Comparison of ENCODE assay signal across 8 cellular contexts in the genomic region with DNA sequence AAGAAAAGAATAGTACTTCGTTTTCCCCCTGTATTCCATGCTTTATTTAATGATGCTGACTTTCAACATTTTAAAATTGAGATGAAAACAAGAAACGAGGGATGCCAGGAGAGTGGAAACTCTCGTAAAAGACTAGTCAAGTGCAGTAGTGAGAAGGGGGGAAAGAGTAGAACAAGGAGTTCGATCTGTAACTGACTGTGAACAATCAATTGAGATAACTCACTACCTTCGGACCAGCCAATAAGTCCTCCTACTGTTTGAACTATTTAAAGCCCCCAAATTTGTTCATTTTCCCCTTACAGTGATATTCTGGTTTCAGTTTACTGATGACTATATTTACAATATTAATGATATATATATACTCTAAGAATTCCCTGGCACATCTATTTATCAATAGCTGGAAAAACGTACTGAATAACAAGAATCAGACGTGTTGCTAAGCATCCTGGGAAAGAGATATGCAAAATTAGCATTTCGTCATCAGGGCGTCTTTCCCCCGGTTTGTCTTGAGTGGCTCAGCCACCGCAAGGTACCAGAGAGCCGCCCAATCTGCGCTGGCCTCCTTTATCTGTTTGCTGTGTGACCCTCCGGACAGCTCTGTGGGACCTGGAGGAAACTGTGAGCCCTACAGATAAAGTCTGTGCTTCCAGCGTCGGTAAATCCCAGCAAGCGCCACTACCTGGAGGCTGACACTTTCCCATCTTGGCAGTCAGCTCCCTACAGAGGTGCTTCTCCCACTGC. TPM values are rescaled to one million over a fixed set of nuclear protein-coding genes. Genes with fewer than 3 reads are reported as not detected.
DNase-seq lines count a peak whose midpoint lies in the region; ATAC-seq and TF ChIP-seq lines count a peak whose summit lies in the region.

No MANE protein-coding gene starts in this region.

- ATAC-seq in GM21526 (IDR thresholded peaks at IDR 0.05; ENCODE audit: low FRiP score, unreplicated experiment) = peak; percentile 93

- H4K20me1 ChIP-seq in OCI-LY1 (ENCODE audit: insufficient read depth, low read length) = no peaks in the 10 kb centered on the region

- no peaks in the 10 kb centered on the region for H3K9me2 ChIP-seq in OCI-LY1 (ENCODE audit: low read depth, low read length)

- peaks cover 7% of the 10 kb centered on the region; the same call in 1 of the 2 replicates for H3F3A ChIP-seq in OCI-LY1 (ENCODE audit: insufficient read depth, low read length)

- peak overlapping the region; percentile 48 for H2AFZ ChIP-seq in OCI-LY1 (ENCODE audit: low read length)

- H3K9me3 ChIP-seq in OCI-LY1 (ENCODE audit: low read length) = no peaks in the 10 kb centered on the region

- peak overlapping the region; percentile 80 for H3K4me2 ChIP-seq in OCI-LY1 (ENCODE audit: low read length)

- no peaks in the 10 kb centered on the region for H3K79me2 ChIP-seq in OCI-LY1 (ENCODE audit: insufficient read depth, low read length)

- TF ChIP-seq CTCF in OCI-LY1 (IDR thresholded peaks at IDR 0.05; ENCODE audit: low read length) = no peak

- peak overlapping the region; percentile 69 for H3K4me3 ChIP-seq in OCI-LY1 (ENCODE audit: low read depth, low read length, poor library complexity, severe bottlenecking)

- H3K27me3 ChIP-seq in OCI-LY1 (ENCODE audit: insufficient read depth, low read length) = peaks cover 5% of the 10 kb centered on the region

- H3K9ac ChIP-seq in OCI-LY1 (ENCODE audit: low read length) = peak overlapping the region; percentile 71

- H3K36me3 ChIP-seq in OCI-LY1 (ENCODE audit: insufficient read depth, low read length) = no peaks in the 10 kb centered on the region

- no peak overlapping the region for H3K27ac ChIP-seq in OCI-LY1 (ENCODE audit: low read depth, low read length, poor library complexity, severe bottlenecking)
- H3K27ac ChIP-seq in epithelial cell of prostate = peak overlapping the region; percentile 93

- DNase-seq in DMS 273 (lab: John Stamatoyannopoulos, UW; ENCODE audit: unreplicated experiment) = peak; percentile 99
- DNase-seq in HuH-7 (ENCODE audit: low spot score) = peak; percentile 91
- peak; percentile 71 for DNase-seq in activated T-cell treated with anti-CD3 and anti-CD28 coated beads for 24 hours (ENCODE audit: low read depth)
- DNase-seq in epithelial cell of prostate (ENCODE audit: low read depth, low spot score) = peak; percentile 53
- peak; percentile 84 for DNase-seq in mucosa of gallbladder (ENCODE audit: low spot score)
- peak; percentile 55 to 56 for DNase-seq in stimulated activated CD8-positive, alpha-beta memory T cell treated with anti-CD3 and anti-CD28 coated beads, Interleukin-4, amount 100 ng/mL, for 4 hours (ENCODE audit: low read depth in 2 of 2, low spot score in 1 of 2)

- H3K4me1 ChIP-seq in OCI-LY1 (ENCODE audit: insufficient read depth, low read length, severe bottlenecking) = peaks cover 58% of the 10 kb centered on the region

RNA-seq across cellular contexts. Expression of gene PDIA4, which starts 41.1 kb away (rescaled TPM):
- total RNA-seq in mucosa of gallbladder = 216 TPM
